8 cellular contexts compared by ENCODE assay signal in genomic region chr2:69816923-69817542, GRCh38. TPM values are rescaled to one million over a fixed set of nuclear protein-coding genes. Genes with fewer than 3 reads are reported as not detected.
DNase-seq lines count a peak whose midpoint lies in the region; ATAC-seq and FAIRE-seq lines count a peak whose summit lies in the region.

No MANE protein-coding gene starts in this region.

- peak; percentile 82 for FAIRE-seq in endometrium (lab: Jason Lieb, UNC)

- peak; percentile 85 for DNase-seq in EH (ENCODE audit: low read depth)
- DNase-seq in HT1080 (ENCODE audit: low read depth), result peak; percentile 75
- peak; percentile 88 for DNase-seq in NOMO-1 treated with DMSO at 0.1 percent for 48 hours (lab: John Stamatoyannopoulos, UW; ENCODE audit: unreplicated experiment)
- peak; percentile 72 for DNase-seq in activated CD8-positive, alpha-beta memory T cell treated with anti-CD3 and anti-CD28 coated beads for 24 hours
- peak; percentile 85 for DNase-seq in mucosa of gallbladder (ENCODE audit: low spot score)
- DNase-seq in stimulated activated CD8-positive, alpha-beta memory T cell treated with anti-CD3 and anti-CD28 coated beads, Interleukin-7, amount 100 ng/mL, for 1 hour (ENCODE audit: low read depth in 2 of 2), result peak; percentile 44 to 46

- no peak for ATAC-seq in HG03342 (IDR thresholded peaks at IDR 0.05; ENCODE audit: unreplicated experiment)

RNA-seq across cellular contexts. Expression of gene GMCL1, which starts 12.4 kb away (rescaled TPM):
- total RNA-seq in HT1080 (2014; rRNA removed; shearing (Covaris generic)), result 8.2 and 11.0 TPM in 2 replicates
- 17.0 and 19.9 TPM in 2 replicates for polyA plus RNA-seq in HT1080 (2015; cell fraction: cytosol; rRNA removed)
- polyA plus RNA-seq in HT1080 (2015; cell fraction: nucleus; rRNA removed), result 11.5 and 14.2 TPM in 2 replicates
- 29.0 TPM for total RNA-seq in mucosa of gallbladder
